1 cellular context compared by ENCODE assay signal in genomic region chr19:30449191-30449590, GRCh38.
TF ChIP-seq lines count a peak whose summit lies in the region.

No MANE protein-coding gene starts in this region.

TF ChIP-seq in GM23338, 12 proteins besides CTCF, POLR2A, EP300 and RAD21 (continued from another document):
- TF ChIP-seq ZNF462 (CRISPR knock-in tag; IDR thresholded peaks at IDR 0.05) (no peak), POLR2AphosphoS5 (IDR thresholded peaks at IDR 0.05; ENCODE audit: low read depth) (no peak), STAT1 (IDR thresholded peaks at IDR 0.05; ENCODE audit: unreplicated experiment) (no peak), REST (IDR thresholded peaks at IDR 0.05; ENCODE audit: unreplicated experiment) (no peak)
